10 cellular contexts compared by ENCODE assay signal in genomic region chr4:16809064-16809463, GRCh38.
"Had no signal": no experiment of that assay in that cellular context is flagged by ENCODE, and none has a peak within 500 bp of the region (broad histone marks: within the 10 kb centered on the region; RNA-seq: fewer than 3 reads in every experiment).

No MANE protein-coding gene starts in this region.

- DNase-seq: GM23248, GOT3, H7, H9, HCEC 1CT, HFFc6 had no signal

- H2AFZ ChIP-seq: GM23248, GM23338 had no signal

- H3K27ac ChIP-seq: GM23248 had no signal

- H3K4me3 ChIP-seq: GM23248, GM23338, HAP-1 had no signal

- ATAC-seq: GM23338, HCT116 had no signal

- H3K4me2 ChIP-seq: GM23338 had no signal

- FAIRE-seq: H54 had no signal

- H3K9ac ChIP-seq: GM23248 had no signal

- H3K36me3 ChIP-seq: HAP-1 had no signal

- H3K9me3 ChIP-seq: HAP-1 had no signal

- H3K4me1 ChIP-seq: HAP-1 had no signal
